Comparison of ENCODE assay signal across 8 cellular contexts in the genomic region with DNA sequence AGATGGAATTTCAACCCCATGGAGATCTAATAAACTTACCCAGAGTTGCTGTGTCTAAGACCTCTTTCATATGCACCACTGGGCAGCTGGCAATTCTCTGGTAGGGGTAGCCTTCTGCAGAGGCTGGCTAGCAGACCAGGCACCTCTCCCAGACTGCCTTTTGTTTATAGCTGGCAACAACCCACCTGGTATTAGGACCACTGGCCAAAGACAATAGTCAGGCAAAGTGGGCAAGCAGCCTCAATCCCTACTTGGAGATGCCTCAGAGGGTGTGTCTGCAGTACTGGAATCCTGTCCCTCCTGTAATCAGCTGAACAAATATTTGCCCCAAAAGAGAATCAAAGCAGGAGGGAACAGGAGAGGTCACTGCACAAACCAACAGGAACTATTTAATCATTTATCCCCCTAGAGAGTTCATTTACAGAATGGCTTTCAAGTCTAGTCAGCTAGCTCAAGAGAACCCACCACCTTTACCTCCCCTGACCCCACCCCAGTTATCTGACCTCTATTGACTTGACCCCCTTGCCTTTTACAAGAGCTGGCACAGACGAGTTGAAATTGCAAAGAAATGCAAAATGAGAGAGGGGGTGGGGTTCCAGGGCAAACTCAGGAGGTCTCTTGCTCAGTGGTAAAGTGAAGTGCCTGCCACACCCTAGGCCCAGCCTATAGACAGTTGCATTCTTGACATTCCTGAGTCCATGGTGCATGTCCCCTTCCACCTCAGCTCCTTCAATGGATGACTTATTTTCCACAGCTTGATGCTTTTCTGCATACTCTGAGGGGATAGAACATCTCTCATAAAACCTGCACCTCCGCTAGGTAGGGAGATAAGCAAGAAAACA. TPM values are rescaled to one million over a fixed set of nuclear protein-coding genes. Genes with fewer than 3 reads are reported as not detected.
A peak's percentile ranks its signal among the peaks of the same experiment; 100 is the strongest.
DNase-seq lines count a peak whose midpoint lies in the region; ATAC-seq and TF ChIP-seq lines count a peak whose summit lies in the region.

No MANE protein-coding gene starts in this region.

- no peak for TF ChIP-seq POLR2A in testis (IDR thresholded peaks at IDR 0.05)

- H3K4me1 ChIP-seq in Loucy (ENCODE audit: insufficient read depth, low read length, poor library complexity, severe bottlenecking) (peaks cover 56% of the 10 kb centered on the region), testis (peaks cover 42% of the 10 kb centered on the region), mucosa of descending colon (ENCODE audit: low read depth) (peaks cover 45% of the 10 kb centered on the region)

- H3K9me3 ChIP-seq in Loucy (ENCODE audit: insufficient read depth, low read depth, low read length) (no peaks in the 10 kb centered on the region), testis (no peaks in the 10 kb centered on the region), mucosa of descending colon (no peaks in the 10 kb centered on the region)

- TF ChIP-seq CTCF in Loucy (conservative IDR thresholded peaks at IDR 0.05; ENCODE audit: low read length): no peak
- no peak for TF ChIP-seq CTCF in astrocyte of the spinal cord (IDR thresholded peaks at IDR 0.05; ENCODE audit: low read depth, low read length)
- no peak for TF ChIP-seq CTCF in testis (IDR thresholded peaks at IDR 0.05)
- no peak for TF ChIP-seq CTCF in mucosa of descending colon (IDR thresholded peaks at IDR 0.05)

- DNase-seq in COLO668 (lab: John Stamatoyannopoulos, UW; ENCODE audit: unreplicated experiment) (peak; percentile 26), astrocyte of the spinal cord (ENCODE audit: low read depth, low spot score) (no peak), left kidney (ENCODE audit: low read depth, low spot score) (peak; percentile 89), testis (no peak), GM19240 (ENCODE audit: insufficient read length, low spot score) (no peak), mucosa of descending colon (no peak)
- DNase-seq in activated CD8-positive, alpha-beta memory T cell treated with anti-CD3 and anti-CD28 coated beads, Interleukin-2, amount 50 U/mL, for 4 hours: no peak

- in situ Hi-C loops in astrocyte of the spinal cord (cut with HindIII; ENCODE audit: low sequenced_read_pairs): no loop called here

- H2AFZ ChIP-seq in Loucy (ENCODE audit: low read length): no peak overlapping the region

- H3K9me2 ChIP-seq in Loucy (replicated peaks; ENCODE audit: low read depth, low read length): no peaks in the 10 kb centered on the region

- intact Hi-C loops in testis (cut with DNase I; ENCODE audit: low total_unique reads): no loop called here
- intact Hi-C loops in mucosa of descending colon (cut with DNase I, micrococcal nuclease): loop anchor here in 1 of 2 donors (2.0 kb wide), 1 partner anchor 57 kb away; no protein-coding TSS in a partner anchor

- H3K27ac ChIP-seq in testis: peak overlapping the region; percentile 97 to 99

- H3K79me2 ChIP-seq in Loucy (ENCODE audit: insufficient read depth, low read length): peaks cover 78% of the 10 kb centered on the region

- WGBS in testis, 2 donors: 49 to 54% methylated on average over 2 of the region's 2 CpGs

- ATAC-seq in mucosa of descending colon: no peak

- H3K4me2 ChIP-seq in Loucy (ENCODE audit: low read depth, low read length, poor library complexity, severe bottlenecking): peak overlapping the region; percentile 98

- no peaks in the 10 kb centered on the region for H3K36me3 ChIP-seq in Loucy (ENCODE audit: insufficient read depth, low read length)
- H3K36me3 ChIP-seq in testis (ENCODE audit: low read depth, missing control alignments): no peaks in the 10 kb centered on the region
- no peaks in the 10 kb centered on the region for H3K36me3 ChIP-seq in mucosa of descending colon (ENCODE audit: low read depth)

- peaks cover 53% of the 10 kb centered on the region for H4K20me1 ChIP-seq in Loucy (ENCODE audit: insufficient read depth, low read length, poor library complexity, severe bottlenecking)

- peak overlapping the region; percentile 81 for H3K4me3 ChIP-seq in Loucy (ENCODE audit: low read length, poor library complexity, severe bottlenecking)
- peak overlapping the region; percentile 82 for H3K4me3 ChIP-seq in astrocyte of the spinal cord (ENCODE audit: low read depth, low read length)
- peak overlapping the region in 1 of 2 donors; percentile 79 for H3K4me3 ChIP-seq in testis
- no peak overlapping the region for H3K4me3 ChIP-seq in mucosa of descending colon

- H3K27me3 ChIP-seq in Loucy (ENCODE audit: insufficient read depth, low read length, poor library complexity, severe bottlenecking) (no peaks in the 10 kb centered on the region), testis (no peaks in the 10 kb centered on the region)

- H3F3A ChIP-seq in Loucy (ENCODE audit: low read depth): no peaks in the 10 kb centered on the region

- H3K9ac ChIP-seq in Loucy (ENCODE audit: low read depth, low read length, poor library complexity, severe bottlenecking): peak overlapping the region; percentile 99

RNA-seq across cellular contexts. Expression of gene BCL2L1, which starts 2.8 kb away (rescaled TPM):
- total RNA-seq in testis: 10 to 100 TPM; 83.0 to 84.7 TPM
- polyA plus RNA-seq in testis (ENCODE audit: insufficient read depth, low read depth, low replicate concordance): 122 TPM
- 10 to 100 TPM; 76.2 to 90.3 (median 78.1) TPM for total RNA-seq in mucosa of descending colon

RNA-seq across cellular contexts. Expression of gene TPX2, which starts 19.2 kb away (rescaled TPM):
- total RNA-seq in testis: 10 to 100 TPM; 39.7 to 52.5 TPM
- polyA plus RNA-seq in testis (ENCODE audit: insufficient read depth, low read depth, low replicate concordance): 74.6 TPM
- total RNA-seq in mucosa of descending colon: 10 to 100 TPM in 1 of 3 donors, 1 to 10 TPM in 2; 3.0 to 26.6 (median 8.8) TPM

Comparison
In these comparisons a context has a peak if more than half of its experiments do, and no peak if none do; other contexts are left out.
1. DNase-seq: peak in COLO668 (single experiment) and left kidney (single experiment); none in astrocyte of the spinal cord (single experiment), testis (single experiment), GM19240 (single experiment), activated CD8-positive, alpha-beta memory T cell treated with anti-CD3 and anti-CD28 coated beads, Interleukin-2, amount 50 U/mL, for 4 hours (single experiment) and mucosa of descending colon (0 of 3).